In the genomic region with DNA sequence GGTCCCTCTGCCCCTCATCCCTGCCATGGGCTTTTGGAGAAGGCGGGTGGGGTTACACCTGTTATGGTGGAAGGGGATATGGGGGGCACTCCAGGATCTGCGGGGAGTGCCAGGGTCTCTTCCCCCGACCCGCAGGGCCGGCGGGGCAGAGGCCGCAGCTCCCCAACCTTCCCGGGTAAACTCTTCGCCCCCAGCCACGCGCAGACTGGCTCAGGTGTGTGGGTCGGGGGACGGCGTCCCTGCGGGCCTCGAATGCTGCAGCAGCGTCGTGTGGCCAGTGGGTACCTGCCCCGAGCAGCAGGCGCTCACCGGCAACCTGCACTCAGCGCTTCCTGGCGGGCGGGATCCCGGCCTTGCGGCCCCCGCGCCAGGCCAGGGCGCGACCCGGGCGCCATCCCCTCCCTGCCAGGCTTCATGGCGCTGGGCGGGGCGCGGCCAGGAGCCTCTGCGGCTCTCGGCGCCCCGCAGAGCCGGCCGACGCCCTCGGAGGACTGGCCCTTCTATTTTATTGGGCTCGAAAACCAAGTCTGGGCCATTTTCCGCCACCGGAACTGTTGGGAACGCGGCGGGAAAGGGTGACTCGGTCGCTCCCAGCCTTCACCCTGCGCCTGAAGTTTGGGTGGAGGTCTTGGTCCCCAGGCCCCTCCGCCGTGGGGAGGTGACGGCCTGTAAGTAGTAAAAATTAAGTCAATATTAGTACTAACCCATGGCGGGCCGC, we compare ENCODE assay signal across 14 cellular contexts. TPM values are rescaled to one million over a fixed set of nuclear protein-coding genes. Genes with fewer than 3 reads are reported as not detected.
DNase-seq lines count a peak whose midpoint lies in the region; ATAC-seq and TF ChIP-seq lines count a peak whose summit lies in the region.
"Had no signal": no experiment of that assay in that cellular context is flagged by ENCODE, and none has a peak within 500 bp of the region (broad histone marks: within the 10 kb centered on the region; RNA-seq: fewer than 3 reads in every experiment).

No MANE protein-coding gene starts in this region.

- 61% methylated on average over 33 of the region's 58 CpGs for WGBS in SK-N-SH (ENCODE audit: low lambda C conversion rate)
- WGBS in body of pancreas, 2 donors, result 4% methylated on average over 58 of the region's 58 CpGs; no CpG with 5 or more reads in 1 of the 2 donors

- H3K4me3 Mint-ChIP-seq in activated CD4-positive, alpha-beta T cell treated with anti-CD3 and anti-CD28 coated beads for 36 hours, result no peak overlapping the region
- H3K4me3 Mint-ChIP-seq: activated B cell treated with CpG ODN at 0.5 μM for 24 hours had no signal

- no peaks in the 10 kb centered on the region for H3K36me3 Mint-ChIP-seq in activated CD4-positive, alpha-beta T cell treated with anti-CD3 and anti-CD28 coated beads for 36 hours (ENCODE audit: low read depth)

- no peak overlapping the region for H3K27ac Mint-ChIP-seq in activated CD4-positive, alpha-beta T cell treated with anti-CD3 and anti-CD28 coated beads for 36 hours
- H3K27ac Mint-ChIP-seq: activated B cell treated with CpG ODN at 0.5 μM for 24 hours had no signal

- no peaks in the 10 kb centered on the region for H4K20me1 ChIP-seq in SK-N-SH (ENCODE audit: insufficient read depth)

- H3K27me3 Mint-ChIP-seq in activated CD4-positive, alpha-beta T cell treated with anti-CD3 and anti-CD28 coated beads for 36 hours, result peaks cover 41% of the 10 kb centered on the region

- H3K9me3 Mint-ChIP-seq in activated CD4-positive, alpha-beta T cell treated with anti-CD3 and anti-CD28 coated beads for 36 hours (ENCODE audit: low read depth), result no peaks in the 10 kb centered on the region
- H3K9me3 Mint-ChIP-seq: activated B cell treated with CpG ODN at 0.5 μM for 24 hours had no signal

- no peak for TF ChIP-seq EP300 in SK-N-SH (IDR thresholded peaks at IDR 0.05; ENCODE audit: borderline replicate concordance in 1 of 2, low read depth in 1 of 2, low read length in 1 of 2)

- H2AFZ ChIP-seq in SK-N-SH (ENCODE audit: low read depth), result peak overlapping the region; percentile 70; the same call in 1 of the 2 replicates

- TF ChIP-seq RAD21 in SK-N-SH (IDR thresholded peaks at IDR 0.05; ENCODE audit: low read length), result no peak

- TF ChIP-seq POLR2A in body of pancreas (IDR thresholded peaks at IDR 0.05), result no peak

- H3K9me2 ChIP-seq in SK-N-SH, result no peaks in the 10 kb centered on the region

- H3K79me2 ChIP-seq in SK-N-SH (ENCODE audit: insufficient read depth), result no peaks in the 10 kb centered on the region

- H3K9ac ChIP-seq in SK-N-SH (no peak overlapping the region), colonic mucosa (ENCODE audit: low read depth in 2 of 2, low read length in 2 of 2) (no peak overlapping the region)

- H3K4me1 Mint-ChIP-seq in activated CD4-positive, alpha-beta T cell treated with anti-CD3 and anti-CD28 coated beads for 36 hours, result peaks cover 11% of the 10 kb centered on the region

- CTCF ChIA-PET in SK-N-SH (lab: Yijun Ruan, JAX), result interaction anchor here (1.3 to 3.7 kb wide), 4 partner anchors 14 to 384 kb away, joined by 3 to 28 read pairs (median 8); no protein-coding TSS in a partner anchor
- CTCF ChIA-PET in activated CD4-positive, alpha-beta T cell treated with anti-CD3 and anti-CD28 coated beads for 36 hours (lab: Charles Lee), result interaction anchor here (2.4 kb wide), 1 partner anchor 14 kb away, joined by 9 read pairs; no protein-coding TSS in a partner anchor

- H3K36me3 ChIP-seq in SK-N-SH (replicated peaks in 1 of 2; ENCODE audit: control insufficient read depth in 1 of 2, insufficient read depth in 2 of 2, low read length in 1 of 2), result no peaks in the 10 kb centered on the region
- H3K36me3 ChIP-seq in colonic mucosa, result no peaks in the 10 kb centered on the region
- no peaks in the 10 kb centered on the region for H3K36me3 ChIP-seq in thoracic aorta
- no peaks in the 10 kb centered on the region for H3K36me3 ChIP-seq in body of pancreas (replicated peaks in 1 of 2; ENCODE audit: insufficient read depth in 1 of 2, low read depth in 2 of 2)

- peak overlapping the region; percentile 71; the same call in 1 of the 2 replicates for H3K4me2 ChIP-seq in SK-N-SH

- intact Hi-C loops in colonic mucosa (cut with DNase I), result no loop called here
- intact Hi-C loops in body of pancreas (cut with DNase I), result no loop called here
- intact Hi-C loops in activated CD4-positive, alpha-beta T cell treated with anti-CD3 and anti-CD28 coated beads for 36 hours (cut with DNase I, micrococcal nuclease), result loop anchor here in 1 of 2 experiments (2.0 to 10.0 kb wide), 2 partner anchors 17 to 489 kb away; no protein-coding TSS in a partner anchor

- no peaks in the 10 kb centered on the region for H3F3A ChIP-seq in SK-N-SH (replicated peaks; ENCODE audit: insufficient read depth)

- DNase-seq in SK-N-SH (no peak), colonic mucosa (no peak), mesenteric fat pad (ENCODE audit: low spot score) (peak; percentile 81), thoracic aorta (ENCODE audit: low spot score) (no peak), epidermal melanocyte (ENCODE audit: insufficient read length, low spot score) (no peak), body of pancreas (no peak)
- no peak for DNase-seq in activated CD4-positive, alpha-beta T cell treated with anti-CD3 and anti-CD28 coated beads for 36 hours
- DNase-seq: activated B cell treated with CpG ODN at 0.5 μM for 24 hours, GF-D8, hypothalamus, occipital lobe had no signal

- no peaks in the 10 kb centered on the region for H3K9me3 ChIP-seq in SK-N-SH
- H3K9me3 ChIP-seq in colonic mucosa, result no peaks in the 10 kb centered on the region
- H3K9me3 ChIP-seq in thoracic aorta, result no peaks in the 10 kb centered on the region
- H3K9me3 ChIP-seq in body of pancreas, result no peaks in the 10 kb centered on the region

- POLR2A ChIA-PET in SK-N-SH (lab: Yijun Ruan, JAX), result no interaction called here
- POLR2A ChIA-PET in activated CD4-positive, alpha-beta T cell treated with anti-CD3 and anti-CD28 coated beads for 36 hours (lab: Charles Lee), result no interaction called here

- peaks cover 45% of the 10 kb centered on the region for H3K27me3 ChIP-seq in SK-N-SH (ENCODE audit: insufficient read depth)
- H3K27me3 ChIP-seq in colonic mucosa, result peaks cover 94% of the 10 kb centered on the region
- H3K27me3 ChIP-seq in thoracic aorta (replicated peaks; ENCODE audit: insufficient read depth), result peaks cover 17% of the 10 kb centered on the region
- peaks cover 12 to 65% of the 10 kb centered on the region in 2 donors for H3K27me3 ChIP-seq in body of pancreas

- ATAC-seq in SK-N-SH treated with all-trans-retinoic acid at 6 μM for 48 hours, result no peak
- no peak for ATAC-seq in thoracic aorta (ENCODE audit: insufficient number of reproducible peaks, low FRiP score, low read depth)
- ATAC-seq in body of pancreas, result no peak
- no peak for ATAC-seq in activated CD4-positive, alpha-beta T cell treated with anti-CD3 and anti-CD28 coated beads for 36 hours

- TF ChIP-seq CTCF in SK-N-SH (IDR thresholded peaks at IDR 0.05), result no peak
- TF ChIP-seq CTCF in colonic mucosa (IDR thresholded peaks at IDR 0.05), result no peak
- no peak for TF ChIP-seq CTCF in thoracic aorta (IDR thresholded peaks at IDR 0.05)
- TF ChIP-seq CTCF in body of pancreas (IDR thresholded peaks at IDR 0.05), result no peak

- H3K4me1 ChIP-seq in SK-N-SH (ENCODE audit: control insufficient read depth in 1 of 2, insufficient read depth in 2 of 2, low read depth in 1 of 2, low read length in 1 of 2) (peaks cover 0 to 12% of the 10 kb centered on the region in 2 experiments; a peak in 2 of 4 replicates), colonic mucosa (peaks cover 23% of the 10 kb centered on the region), thoracic aorta (ENCODE audit: control insufficient read depth in 1 of 2, low read depth in 2 of 2) (peaks cover 20 to 50% of the 10 kb centered on the region in 2 donors), body of pancreas (peaks cover 58% of the 10 kb centered on the region)

- H3K4me3 ChIP-seq in SK-N-SH (ENCODE audit: low read depth in 2 of 2, low read length in 1 of 2) (peak overlapping the region; percentile 27 to 52), colonic mucosa (peak overlapping the region; percentile 14), thoracic aorta (peak overlapping the region; percentile 70), body of pancreas (no peak overlapping the region)

- H3K27ac ChIP-seq in SK-N-SH (ENCODE audit: low read depth in 2 of 2, low read length in 1 of 2) (no peak overlapping the region), colonic mucosa (no peak overlapping the region), thoracic aorta (no peak overlapping the region), body of pancreas (no peak overlapping the region)

TF ChIP-seq in SK-N-SH, 30 proteins besides CTCF, POLR2A, EP300 and RAD21 (continues in another document):
- no peak for TF ChIP-seq CHD2 (IDR thresholded peaks at IDR 0.05; ENCODE audit: low read length, partially characterized antibody)

TF ChIP-seq in SK-N-SH treated with all-trans-retinoic acid at 6 μM for 48 hours, 23 proteins besides CTCF, POLR2A, EP300 and RAD21 (continues in another document):
- TF ChIP-seq ESRRG (CRISPR knock-in tag; IDR thresholded peaks at IDR 0.05) (no peak), CSDC2 (CRISPR knock-in tag; IDR thresholded peaks at IDR 0.05) (no peak), TOX (CRISPR knock-in tag; IDR thresholded peaks at IDR 0.05; ENCODE audit: borderline replicate concordance) (no peak), OSR1 (CRISPR knock-in tag; IDR thresholded peaks at IDR 0.05) (no peak), BACH2 (CRISPR knock-in tag; IDR thresholded peaks at IDR 0.05; ENCODE audit: borderline replicate concordance) (no peak), ZNF565 (CRISPR knock-in tag; conservative IDR thresholded peaks at IDR 0.05; ENCODE audit: low read depth) (no peak), SNAI2 (CRISPR knock-in tag; IDR thresholded peaks at IDR 0.05) (no peak), RARB (CRISPR knock-in tag; IDR thresholded peaks at IDR 0.05) (no peak), ARNTL (CRISPR knock-in tag; IDR thresholded peaks at IDR 0.05; ENCODE audit: borderline replicate concordance, low read depth) (no peak)
- TF ChIP-seq, protein P1, sequence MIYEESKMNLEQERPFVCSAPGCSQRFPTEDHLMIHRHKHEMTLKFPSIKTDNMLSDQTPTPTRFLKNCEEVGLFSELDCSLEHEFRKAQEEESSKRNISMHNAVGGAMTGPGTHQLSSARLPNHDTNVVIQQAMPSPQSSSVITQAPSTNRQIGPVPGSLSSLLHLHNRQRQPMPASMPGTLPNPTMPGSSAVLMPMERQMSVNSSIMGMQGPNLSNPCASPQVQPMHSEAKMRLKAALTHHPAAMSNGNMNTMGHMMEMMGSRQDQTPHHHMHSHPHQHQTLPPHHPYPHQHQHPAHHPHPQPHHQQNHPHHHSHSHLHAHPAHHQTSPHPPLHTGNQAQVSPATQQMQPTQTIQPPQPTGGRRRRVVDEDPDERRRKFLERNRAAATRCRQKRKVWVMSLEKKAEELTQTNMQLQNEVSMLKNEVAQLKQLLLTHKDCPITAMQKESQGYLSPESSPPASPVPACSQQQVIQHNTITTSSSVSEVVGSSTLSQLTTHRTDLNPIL (CRISPR knock-in tag; IDR thresholded peaks at IDR 0.05; ENCODE audit: low read depth), result no peak

RNA-seq across cellular contexts. Expression of gene GBX2, which starts 4.5 kb away (rescaled TPM):
- 0.03 and 0.16 TPM in 2 replicates for polyA plus RNA-seq in SK-N-SH (2012; rRNA removed)
- 0.08 and 0.14 TPM in 2 replicates for polyA plus RNA-seq in SK-N-SH (2012; cell fraction: cytosol; rRNA removed)
- 0.14 and 0.33 TPM in 2 replicates for polyA plus RNA-seq in SK-N-SH (2012; cell fraction: nucleus; rRNA removed)
- not detected for total RNA-seq in colonic mucosa
- total RNA-seq in mesenteric fat pad, result not detected
- not detected for total RNA-seq in thoracic aorta
- total RNA-seq in body of pancreas, result not detected
- not detected for total RNA-seq in activated CD4-positive, alpha-beta T cell treated with anti-CD3 and anti-CD28 coated beads for 36 hours
- total RNA-seq: activated B cell treated with CpG ODN at 0.5 μM for 24 hours, occipital lobe, ureter had no signal
- polyA plus RNA-seq: AG04450 had no signal

Comparison
In these comparisons a context has a peak if more than half of its experiments do, and no peak if none do; other contexts are left out.
1. H3K4me3 ChIP-seq: peak in SK-N-SH (2 of 2), colonic mucosa (single experiment) and thoracic aorta (single experiment); none in body of pancreas (0 of 2).